Comparison of ENCODE assay signal across 8 cellular contexts in the genomic region with DNA sequence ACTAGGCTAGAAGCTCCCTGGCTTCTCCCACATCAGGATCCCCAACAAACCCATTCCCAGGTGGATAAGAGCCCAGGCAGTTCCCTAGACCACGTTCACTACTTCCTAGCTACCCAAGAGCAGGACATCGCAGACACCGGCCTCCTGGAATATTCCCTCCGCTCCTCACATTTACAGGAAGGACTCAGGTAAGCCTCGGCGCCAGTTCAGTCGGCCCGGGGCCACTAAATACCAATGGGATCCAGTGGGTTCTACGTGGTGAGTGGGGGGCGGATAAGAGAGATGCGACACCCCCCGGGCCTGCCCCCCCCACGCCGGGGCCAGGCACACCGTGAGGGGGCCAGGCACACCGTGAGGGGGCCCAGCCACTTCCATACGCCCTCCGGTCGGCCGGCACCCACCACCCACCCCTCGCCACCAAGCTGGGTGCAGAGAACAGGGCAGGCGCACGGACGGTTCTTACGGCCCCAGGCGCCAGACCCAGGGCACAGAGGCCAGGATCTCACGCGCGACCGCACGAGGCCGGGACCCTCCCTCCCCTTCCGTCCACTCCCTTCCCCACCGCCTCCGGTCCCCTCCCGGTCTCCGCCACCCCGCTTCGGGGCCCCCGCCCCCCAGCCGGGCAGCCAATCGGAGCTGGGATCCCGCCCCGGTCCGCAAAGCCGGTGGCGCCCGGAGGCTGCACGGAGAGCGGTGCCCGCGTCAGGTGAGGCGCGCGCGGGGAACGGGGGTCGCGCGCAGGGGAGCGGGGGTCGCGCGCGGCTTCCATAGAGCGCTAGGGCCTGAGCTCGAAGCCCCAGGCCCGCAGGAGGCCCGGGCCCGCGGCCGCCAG. TPM values are rescaled to one million over a fixed set of nuclear protein-coding genes. Genes with fewer than 3 reads are reported as not detected.
DNase-seq lines count a peak whose midpoint lies in the region; ATAC-seq, FAIRE-seq and TF ChIP-seq lines count a peak whose summit lies in the region.

A gene with protein sequence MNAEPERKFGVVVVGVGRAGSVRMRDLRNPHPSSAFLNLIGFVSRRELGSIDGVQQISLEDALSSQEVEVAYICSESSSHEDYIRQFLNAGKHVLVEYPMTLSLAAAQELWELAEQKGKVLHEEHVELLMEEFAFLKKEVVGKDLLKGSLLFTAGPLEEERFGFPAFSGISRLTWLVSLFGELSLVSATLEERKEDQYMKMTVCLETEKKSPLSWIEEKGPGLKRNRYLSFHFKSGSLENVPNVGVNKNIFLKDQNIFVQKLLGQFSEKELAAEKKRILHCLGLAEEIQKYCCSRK (plus strand): TSS at position 652 of the 832 bp plus-strand sequence. CDS start 12,479 bp downstream, outside the sequence.

- H3K23ac ChIP-seq in IMR-90 (ENCODE audit: low read depth, low read length) = peak within 1 kb of the TSS; percentile 87

- H3K27me3 ChIP-seq in IMR-90 (ENCODE audit: control insufficient read depth, insufficient read depth, low read length) (no peaks in the 10 kb centered on the region), WERI-Rb-1 (ENCODE audit: insufficient read depth, low read depth, severe bottlenecking) (no peaks in the 10 kb centered on the region), bronchial epithelial cell (ENCODE audit: control insufficient read depth, insufficient read depth, low read length) (no peaks in the 10 kb centered on the region)

- H4K91ac ChIP-seq in IMR-90 (ENCODE audit: insufficient read depth, low read depth, low read length) = peak within 1 kb of the TSS; percentile 60

- peak within 1 kb of the TSS; percentile 95; the same call in 2 of the 3 replicates for H2BK15ac ChIP-seq in IMR-90 (ENCODE audit: low read depth, low read length)

- H3K4me1 ChIP-seq in IMR-90 (ENCODE audit: control insufficient read depth, insufficient read depth, low read length) = peaks cover 15% of the 10 kb centered on the region

- H3K18ac ChIP-seq in IMR-90 (ENCODE audit: low read depth, low read length) = peak within 1 kb of the TSS; percentile 87; the same call in 1 of the 2 replicates

- CTCF ChIA-PET in IMR-90 (lab: Yijun Ruan, JAX) = interaction anchor here (0.6 to 1.5 kb wide), 2 partner anchors 8 to 176 kb away, joined by 3 read pairs; no protein-coding TSS in a partner anchor

- H2BK20ac ChIP-seq in IMR-90 (ENCODE audit: low read depth, low read length) = no peak within 1 kb of the TSS

- H3K4ac ChIP-seq in IMR-90 (ENCODE audit: low read depth, low read length) = peak within 1 kb of the TSS; percentile 74

- peak within 1 kb of the TSS; percentile 79 to 90 for H4K8ac ChIP-seq in IMR-90 (ENCODE audit: low read depth in 2 of 2, low read length in 2 of 2)

- H2AK5ac ChIP-seq in IMR-90 (ENCODE audit: low read depth, low read length) = peak within 1 kb of the TSS; percentile 70; the same call in 1 of the 2 replicates

- H2BK5ac ChIP-seq in IMR-90 (ENCODE audit: low read depth, low read length, poor library complexity, severe bottlenecking) = peak within 1 kb of the TSS; percentile 63

- H3K4me2 ChIP-seq in IMR-90 (ENCODE audit: low read depth, low read length) = peak within 1 kb of the TSS; percentile 98

- no peak for TF ChIP-seq RAD21 in IMR-90 (IDR thresholded peaks at IDR 0.05; ENCODE audit: low read length)

- peak within 1 kb of the TSS; percentile 78; the same call in 1 of the 2 replicates for H3K14ac ChIP-seq in IMR-90 (replicated peaks; ENCODE audit: low read depth, low read length)

- peaks cover 21% of the 10 kb centered on the region for H3K9me1 ChIP-seq in IMR-90 (ENCODE audit: insufficient read depth, low read length)

- dilution Hi-C loops in IMR-90 (cut with HindIII; ENCODE audit: low sequenced_read_pairs, unreplicated experiment) = no loop called here

- peak within 1 kb of the TSS; percentile 64; the same call in 1 of the 2 replicates for H2BK120ac ChIP-seq in IMR-90 (ENCODE audit: low read depth, low read length)

- peak within 1 kb of the TSS; percentile 90 for H3K9ac ChIP-seq in IMR-90 (ENCODE audit: low read depth, low read length)

- no peaks in the 10 kb centered on the region; the same call in 1 of the 2 replicates for H4K20me1 ChIP-seq in IMR-90 (ENCODE audit: insufficient read depth, low read length)

- no peaks in the 10 kb centered on the region for H3K36me3 ChIP-seq in IMR-90 (ENCODE audit: control insufficient read depth, insufficient read depth, low read length)
- H3K36me3 ChIP-seq in WERI-Rb-1 = no peaks in the 10 kb centered on the region
- H3K36me3 ChIP-seq in bronchial epithelial cell (ENCODE audit: control insufficient read depth, insufficient read depth, low read length) = no peaks in the 10 kb centered on the region

- no peak for TF ChIP-seq CTCF in IMR-90 (conservative IDR thresholded peaks at IDR 0.05; ENCODE audit: low read depth, low read length)
- TF ChIP-seq CTCF in WERI-Rb-1 (IDR thresholded peaks at IDR 0.05; ENCODE audit: low read depth, low read length) = no peak
- TF ChIP-seq CTCF in bronchial epithelial cell (IDR thresholded peaks at IDR 0.05; ENCODE audit: insufficient read depth, low read length, severe bottlenecking) = no peak

- DNase-seq in EH (ENCODE audit: low read depth) = peak; percentile 52
- DNase-seq in IMR-90 = peak; percentile 18
- DNase-seq in WERI-Rb-1 = peak; percentile 81
- DNase-seq in bronchial epithelial cell (ENCODE audit: low read depth) = no peak
- DNase-seq in iris pigment epithelial cell (ENCODE audit: low read depth) = peak; percentile 34
- DNase-seq in stimulated activated CD4-positive, alpha-beta T cell treated with anti-CD3 and anti-CD28 coated beads, Interleukin-12 subunit alpha, Interleukin-12 subunit beta, amount 100 ng/mL, for 4 hours = peak; percentile 65
- no peak for DNase-seq in amniotic stem cell (lab: John Stamatoyannopoulos, UW)

- peak within 1 kb of the TSS; percentile 88 for H2AK9ac ChIP-seq in IMR-90 (replicated peaks; ENCODE audit: low read depth, low read length, poor library complexity)

- POLR2A ChIA-PET in IMR-90 (lab: Charles Lee; ENCODE audit: unreplicated experiment) = interaction anchor here (0.6 kb wide), 1 partner anchor 43 kb away, joined by 3 read pairs; no protein-coding TSS in a partner anchor

- peaks cover 2 to 20% of the 10 kb centered on the region in 2 experiments; a peak in 3 of 4 replicates for H3K79me1 ChIP-seq in IMR-90 (ENCODE audit: low read depth in 1 of 2, low read length in 2 of 2)

- H3K4me3 ChIP-seq in IMR-90 (ENCODE audit: insufficient read depth, low read depth, low read length) (peak within 1 kb of the TSS; percentile 95), WERI-Rb-1 (ENCODE audit: low read depth, low read length) (peak within 1 kb of the TSS; percentile 67), bronchial epithelial cell (ENCODE audit: low read depth, low read length) (peak within 1 kb of the TSS; percentile 71)

- no peak for FAIRE-seq in bronchial epithelial cell (lab: Jason Lieb, UNC)

- H3K27ac ChIP-seq in IMR-90 (ENCODE audit: insufficient read depth, low read length) = peak within 1 kb of the TSS; percentile 84
- peak within 1 kb of the TSS; percentile 73 for H3K27ac ChIP-seq in WERI-Rb-1

- in situ Hi-C loops in IMR-90 (cut with MboI; ENCODE audit: low sequenced_read_pairs) = no loop called here

- H3K56ac ChIP-seq in IMR-90 (ENCODE audit: extremely low read depth, insufficient read depth, low read length) = peak within 1 kb of the TSS; percentile 43; the same call in 1 of the 2 replicates

- TF ChIP-seq POLR2A in IMR-90 (IDR thresholded peaks at IDR 0.05; ENCODE audit: low read depth, low read length) = no peak

- peak within 1 kb of the TSS; percentile 98 for H2AFZ ChIP-seq in IMR-90 (replicated peaks; ENCODE audit: low read length, poor library complexity)

- ATAC-seq in GM21515 (IDR thresholded peaks at IDR 0.05; ENCODE audit: unreplicated experiment) = peak; percentile 75
- ATAC-seq in IMR-90 (ENCODE audit: low read depth) = peak; percentile 86

- H3K9me3 ChIP-seq in IMR-90 (ENCODE audit: control insufficient read depth, insufficient read depth, low read length) (no peaks in the 10 kb centered on the region), WERI-Rb-1 (ENCODE audit: severe bottlenecking) (no peaks in the 10 kb centered on the region)

- H4K5ac ChIP-seq in IMR-90 (ENCODE audit: low read depth, low read length) = peak within 1 kb of the TSS; percentile 96

- intact Hi-C loops in IMR-90 (cut with micrococcal nuclease) = no loop called here

- 0% methylated on average over 9 of the region's 72 CpGs; no CpG with 5 or more reads in 1 of the 2 experiments for WGBS in IMR-90 (ENCODE audit: extremely low coverage in 2 of 2, insufficient read length in 1 of 2), 2 experiments

- no TSS peak for BruUV-seq in IMR-90 (replicated peaks; lab: Mats Ljungman, UMichigan)

TF ChIP-seq in IMR-90, 13 proteins besides CTCF, POLR2A, EP300 and RAD21 (continues in another document):
- TF ChIP-seq RFX5 (IDR thresholded peaks at IDR 0.05; ENCODE audit: low read depth, low read length) = no peak
- TF ChIP-seq SMC3 (IDR thresholded peaks at IDR 0.05; ENCODE audit: low read depth, low read length) = no peak
- TF ChIP-seq NFE2L2 (IDR thresholded peaks at IDR 0.05; ENCODE audit: low read depth, low read length) = no peak
- TF ChIP-seq BHLHE40 (IDR thresholded peaks at IDR 0.05; ENCODE audit: low read depth, low read length) = no peak
- TF ChIP-seq, protein P1, sequence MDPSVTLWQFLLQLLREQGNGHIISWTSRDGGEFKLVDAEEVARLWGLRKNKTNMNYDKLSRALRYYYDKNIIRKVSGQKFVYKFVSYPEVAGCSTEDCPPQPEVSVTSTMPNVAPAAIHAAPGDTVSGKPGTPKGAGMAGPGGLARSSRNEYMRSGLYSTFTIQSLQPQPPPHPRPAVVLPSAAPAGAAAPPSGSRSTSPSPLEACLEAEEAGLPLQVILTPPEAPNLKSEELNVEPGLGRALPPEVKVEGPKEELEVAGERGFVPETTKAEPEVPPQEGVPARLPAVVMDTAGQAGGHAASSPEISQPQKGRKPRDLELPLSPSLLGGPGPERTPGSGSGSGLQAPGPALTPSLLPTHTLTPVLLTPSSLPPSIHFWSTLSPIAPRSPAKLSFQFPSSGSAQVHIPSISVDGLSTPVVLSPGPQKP (IDR thresholded peaks at IDR 0.05; ENCODE audit: borderline replicate concordance, low read depth, low read length) = no peak
- TF ChIP-seq FOS (IDR thresholded peaks at IDR 0.05; ENCODE audit: low read depth, low read length) = no peak
- TF ChIP-seq, protein P2, sequence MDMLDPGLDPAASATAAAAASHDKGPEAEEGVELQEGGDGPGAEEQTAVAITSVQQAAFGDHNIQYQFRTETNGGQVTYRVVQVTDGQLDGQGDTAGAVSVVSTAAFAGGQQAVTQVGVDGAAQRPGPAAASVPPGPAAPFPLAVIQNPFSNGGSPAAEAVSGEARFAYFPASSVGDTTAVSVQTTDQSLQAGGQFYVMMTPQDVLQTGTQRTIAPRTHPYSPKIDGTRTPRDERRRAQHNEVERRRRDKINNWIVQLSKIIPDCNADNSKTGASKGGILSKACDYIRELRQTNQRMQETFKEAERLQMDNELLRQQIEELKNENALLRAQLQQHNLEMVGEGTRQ (IDR thresholded peaks at IDR 0.05; ENCODE audit: low read depth, low read length) = no peak
- no peak for TF ChIP-seq CHD1 (IDR thresholded peaks at IDR 0.05; ENCODE audit: low read depth, low read length)

RNA-seq across cellular contexts. Expression of the gene that starts here (rescaled TPM):
- total RNA-seq in IMR-90 (2012; rRNA removed) (32.3 and 35.8 TPM in 2 replicates), bronchial epithelial cell (29.7 and 39.4 TPM in 2 replicates)
- 47.1 and 50.8 TPM in 2 replicates for polyA plus RNA-seq in IMR-90 (2012; rRNA removed)
- 32.2 and 46.4 TPM in 2 replicates for polyA plus RNA-seq in IMR-90 (2012; cell fraction: cytosol; rRNA removed)
- polyA plus RNA-seq in IMR-90 (2012; cell fraction: nucleus; rRNA removed; ENCODE audit: low replicate concordance) = 8.3 and 20.3 TPM in 2 replicates

Comparison
In these comparisons a context has a peak if more than half of its experiments do, and no peak if none do; other contexts are left out.
1. DNase-seq: peak in EH (single experiment), IMR-90 (single experiment), WERI-Rb-1 (single experiment), iris pigment epithelial cell (single experiment) and stimulated activated CD4-positive, alpha-beta T cell treated with anti-CD3 and anti-CD28 coated beads, Interleukin-12 subunit alpha, Interleukin-12 subunit beta, amount 100 ng/mL, for 4 hours (single experiment); none in bronchial epithelial cell (single experiment) and amniotic stem cell (single experiment).
2. Peak in every context shown above with its lines, with median percentiles within 50 percentile points of each other: H3K4me3 ChIP-seq.